ENCODE assay signal across 2 cellular contexts in the genomic region with DNA sequence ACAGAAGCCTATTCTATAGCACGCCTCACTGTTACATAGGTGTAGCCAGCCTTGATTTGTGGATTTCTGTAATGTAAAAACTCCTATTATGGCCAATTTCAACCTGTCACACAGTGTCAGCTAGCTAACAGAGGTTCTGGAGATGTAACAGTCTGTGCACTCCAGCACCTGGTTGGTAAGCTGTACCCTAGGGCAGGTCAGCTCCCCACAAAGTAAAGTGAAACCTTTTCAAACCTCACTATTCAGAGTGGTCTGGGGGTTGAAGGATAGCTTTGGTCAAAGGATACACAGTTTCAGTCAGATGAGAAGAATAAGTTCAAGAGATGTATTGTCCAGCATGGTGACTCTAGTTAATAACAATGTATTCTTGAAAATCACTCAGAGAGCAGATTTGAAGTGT.
TF ChIP-seq lines count a peak whose summit lies in the region.

No MANE protein-coding gene starts in this region.

TF ChIP-seq in IMR-90, 13 proteins besides CTCF, POLR2A, EP300 and RAD21:
- TF ChIP-seq BHLHE40 (IDR thresholded peaks at IDR 0.05; ENCODE audit: low read depth, low read length) (no peak), MAZ (IDR thresholded peaks at IDR 0.05; ENCODE audit: borderline replicate concordance, low read depth, low read length) (no peak), SMC3 (IDR thresholded peaks at IDR 0.05; ENCODE audit: low read depth, low read length) (no peak), NFE2L2 (IDR thresholded peaks at IDR 0.05; ENCODE audit: low read depth, low read length) (no peak), MXI1 (IDR thresholded peaks at IDR 0.05; ENCODE audit: borderline replicate concordance, low read depth, low read length) (no peak), RFX5 (IDR thresholded peaks at IDR 0.05; ENCODE audit: low read depth, low read length) (no peak), CHD1 (IDR thresholded peaks at IDR 0.05; ENCODE audit: low read depth, low read length) (no peak), RCOR1 (IDR thresholded peaks at IDR 0.05; ENCODE audit: insufficient replicate concordance, low read length) (no peak), FOS (IDR thresholded peaks at IDR 0.05; ENCODE audit: low read depth, low read length) (no peak), CEBPB (IDR thresholded peaks at IDR 0.05; ENCODE audit: low read depth, low read length) (no peak), MAFK (IDR thresholded peaks at IDR 0.05; ENCODE audit: low read depth, low read length) (no peak)
- TF ChIP-seq, protein P1, sequence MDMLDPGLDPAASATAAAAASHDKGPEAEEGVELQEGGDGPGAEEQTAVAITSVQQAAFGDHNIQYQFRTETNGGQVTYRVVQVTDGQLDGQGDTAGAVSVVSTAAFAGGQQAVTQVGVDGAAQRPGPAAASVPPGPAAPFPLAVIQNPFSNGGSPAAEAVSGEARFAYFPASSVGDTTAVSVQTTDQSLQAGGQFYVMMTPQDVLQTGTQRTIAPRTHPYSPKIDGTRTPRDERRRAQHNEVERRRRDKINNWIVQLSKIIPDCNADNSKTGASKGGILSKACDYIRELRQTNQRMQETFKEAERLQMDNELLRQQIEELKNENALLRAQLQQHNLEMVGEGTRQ (IDR thresholded peaks at IDR 0.05; ENCODE audit: low read depth, low read length): no peak
- TF ChIP-seq, protein P2, sequence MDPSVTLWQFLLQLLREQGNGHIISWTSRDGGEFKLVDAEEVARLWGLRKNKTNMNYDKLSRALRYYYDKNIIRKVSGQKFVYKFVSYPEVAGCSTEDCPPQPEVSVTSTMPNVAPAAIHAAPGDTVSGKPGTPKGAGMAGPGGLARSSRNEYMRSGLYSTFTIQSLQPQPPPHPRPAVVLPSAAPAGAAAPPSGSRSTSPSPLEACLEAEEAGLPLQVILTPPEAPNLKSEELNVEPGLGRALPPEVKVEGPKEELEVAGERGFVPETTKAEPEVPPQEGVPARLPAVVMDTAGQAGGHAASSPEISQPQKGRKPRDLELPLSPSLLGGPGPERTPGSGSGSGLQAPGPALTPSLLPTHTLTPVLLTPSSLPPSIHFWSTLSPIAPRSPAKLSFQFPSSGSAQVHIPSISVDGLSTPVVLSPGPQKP (IDR thresholded peaks at IDR 0.05; ENCODE audit: borderline replicate concordance, low read depth, low read length): no peak

TF ChIP-seq in HepG2, 621 proteins besides CTCF, POLR2A, EP300 and RAD21:
- TF ChIP-seq, protein P3, sequence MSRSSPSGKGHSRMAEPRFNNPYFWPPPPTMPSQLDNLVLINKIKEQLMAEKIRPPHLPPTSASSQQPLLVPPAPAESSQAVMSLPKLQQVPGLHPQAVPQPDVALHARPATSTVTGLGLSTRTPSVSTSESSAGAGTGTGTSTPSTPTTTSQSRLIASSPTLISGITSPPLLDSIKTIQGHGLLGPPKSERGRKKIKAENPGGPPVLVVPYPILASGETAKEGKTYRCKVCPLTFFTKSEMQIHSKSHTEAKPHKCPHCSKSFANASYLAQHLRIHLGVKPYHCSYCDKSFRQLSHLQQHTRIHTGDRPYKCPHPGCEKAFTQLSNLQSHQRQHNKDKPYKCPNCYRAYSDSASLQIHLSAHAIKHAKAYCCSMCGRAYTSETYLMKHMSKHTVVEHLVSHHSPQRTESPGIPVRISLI (CRISPR knock-in tag; IDR thresholded peaks at IDR 0.05; ENCODE audit: borderline replicate concordance): no peak
- TF ChIP-seq TP53 (CRISPR knock-in tag; conservative IDR thresholded peaks at IDR 0.05) (no peak), BRCA1 (CRISPR knock-in tag; IDR thresholded peaks at IDR 0.05) (no peak)
- TF ChIP-seq, protein P4, sequence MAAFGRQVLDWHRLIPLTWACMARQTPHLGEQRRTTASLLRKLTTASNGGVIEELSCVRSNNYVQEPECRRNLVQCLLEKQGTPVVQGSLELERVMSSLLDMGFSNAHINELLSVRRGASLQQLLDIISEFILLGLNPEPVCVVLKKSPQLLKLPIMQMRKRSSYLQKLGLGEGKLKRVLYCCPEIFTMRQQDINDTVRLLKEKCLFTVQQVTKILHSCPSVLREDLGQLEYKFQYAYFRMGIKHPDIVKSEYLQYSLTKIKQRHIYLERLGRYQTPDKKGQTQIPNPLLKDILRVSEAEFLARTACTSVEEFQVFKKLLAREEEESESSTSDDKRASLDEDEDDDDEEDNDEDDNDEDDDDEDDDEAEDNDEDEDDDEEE (CRISPR knock-in tag; IDR thresholded peaks at IDR 0.05): no peak
TF ChIP-seq in HepG2: peak in this region for 0.
